8 cellular contexts compared by ENCODE assay signal in genomic region chr17:56819431-56820145, GRCh38. TPM values are rescaled to one million over a fixed set of nuclear protein-coding genes. Genes with fewer than 3 reads are reported as not detected.
DNase-seq lines count a peak whose midpoint lies in the region; ATAC-seq, FAIRE-seq and TF ChIP-seq lines count a peak whose summit lies in the region.

No MANE protein-coding gene starts in this region.

- TF ChIP-seq CTCF in body of pancreas (IDR thresholded peaks at IDR 0.05): peak; percentile 69 to 98 (median 94)

- intact Hi-C loops in body of pancreas (cut with DNase I): loop anchor here (5.0 kb wide), 1 partner anchor 118 kb away; no protein-coding TSS in a partner anchor

- TF ChIP-seq POLR2A in GM12891 (IDR thresholded peaks at IDR 0.05; ENCODE audit: low read depth, low read length) (no peak), body of pancreas (IDR thresholded peaks at IDR 0.05) (no peak)

- no peak overlapping the region for H3K4me3 ChIP-seq in body of pancreas

- DNase-seq in GM12891 (ENCODE audit: insufficient read length, low spot score): peak; percentile 51
- DNase-seq in NCI-H2107 treated with DMSO at 0.1 percent for 48 hours (lab: John Stamatoyannopoulos, UW; ENCODE audit: unreplicated experiment): peak; percentile 80
- DNase-seq in UCSD-AML1 (lab: John Stamatoyannopoulos, UW; ENCODE audit: unreplicated experiment): peak; percentile 50
- DNase-seq in body of pancreas: peak; percentile 85 to 89 (median 87)
- DNase-seq in iris pigment epithelial cell (ENCODE audit: low read depth): peak; percentile 63
- peak; percentile 74 for DNase-seq in stimulated activated CD4-positive, alpha-beta T cell treated with anti-CD3 and anti-CD28 coated beads, Interleukin-1b, Interleukin-23, amount 100 ng/mL, for 48 hours
- no peak for DNase-seq in cortex of kidney (lab: John Stamatoyannopoulos, UW)

- no peaks in the 10 kb centered on the region for H3K9me3 ChIP-seq in body of pancreas

- 6 to 7% methylated on average over 14 of the region's 14 CpGs for WGBS in body of pancreas, 2 donors

- H3K27ac ChIP-seq in body of pancreas: peak overlapping the region; percentile 1 to 70 (median 17)

- no peaks in the 10 kb centered on the region for H3K27me3 ChIP-seq in body of pancreas

- peaks cover 29% of the 10 kb centered on the region for H3K4me1 ChIP-seq in body of pancreas

- ATAC-seq in HG02870 (IDR thresholded peaks at IDR 0.05; ENCODE audit: unreplicated experiment): peak; percentile 62
- ATAC-seq in body of pancreas: peak; percentile 90

- no peaks in the 10 kb centered on the region for H3K36me3 ChIP-seq in body of pancreas (replicated peaks in 1 of 2; ENCODE audit: insufficient read depth in 1 of 2, low read depth in 2 of 2)

- FAIRE-seq in GM12891 (lab: Jason Lieb, UNC): peak; percentile 75

TF ChIP-seq in GM12891, 5 proteins besides CTCF, POLR2A, EP300 and RAD21:
- no peak for TF ChIP-seq TAF1 (IDR thresholded peaks at IDR 0.05; ENCODE audit: low read depth, low read length)
- TF ChIP-seq POU2F2 (IDR thresholded peaks at IDR 0.05; ENCODE audit: low read depth, low read length): no peak
- TF ChIP-seq PAX5 (IDR thresholded peaks at IDR 0.05; ENCODE audit: insufficient read depth, low read length, severe bottlenecking): no peak
- no peak for TF ChIP-seq POLR2AphosphoS5 (IDR thresholded peaks at IDR 0.05; ENCODE audit: low read depth, low read length)
- no peak for TF ChIP-seq SPI1 (IDR thresholded peaks at IDR 0.05; ENCODE audit: low read depth, low read length)

RNA-seq across cellular contexts. Expression of gene C17orf67, which starts 14.1 kb away (rescaled TPM):
- polyA plus RNA-seq in GM12891 (2012; ENCODE audit: low read depth, missing spikeins): 0.54 TPM
- 1 to 10 TPM in 1 of 2 donors, under 1 TPM in 1; 0.78 to 2.3 TPM for total RNA-seq in body of pancreas

RNA-seq across cellular contexts. Expression of gene DGKE, which starts 14.4 kb away (rescaled TPM):
- polyA plus RNA-seq in GM12891 (2012; ENCODE audit: low read depth, missing spikeins): 4.0 TPM
- total RNA-seq in body of pancreas: 1 to 10 TPM; 4.6 to 7.0 TPM
